ENCODE assay signal across 1 cellular context in genomic region chr6:42276008-42276890, GRCh38.
TF ChIP-seq lines count a peak whose summit lies in the region.

No MANE protein-coding gene starts in this region.

TF ChIP-seq in GM23338, 12 proteins besides CTCF, POLR2A, EP300 and RAD21 (continued from another document):
- no peak for TF ChIP-seq ZNF462 (CRISPR knock-in tag; IDR thresholded peaks at IDR 0.05)
